In the genomic region with DNA sequence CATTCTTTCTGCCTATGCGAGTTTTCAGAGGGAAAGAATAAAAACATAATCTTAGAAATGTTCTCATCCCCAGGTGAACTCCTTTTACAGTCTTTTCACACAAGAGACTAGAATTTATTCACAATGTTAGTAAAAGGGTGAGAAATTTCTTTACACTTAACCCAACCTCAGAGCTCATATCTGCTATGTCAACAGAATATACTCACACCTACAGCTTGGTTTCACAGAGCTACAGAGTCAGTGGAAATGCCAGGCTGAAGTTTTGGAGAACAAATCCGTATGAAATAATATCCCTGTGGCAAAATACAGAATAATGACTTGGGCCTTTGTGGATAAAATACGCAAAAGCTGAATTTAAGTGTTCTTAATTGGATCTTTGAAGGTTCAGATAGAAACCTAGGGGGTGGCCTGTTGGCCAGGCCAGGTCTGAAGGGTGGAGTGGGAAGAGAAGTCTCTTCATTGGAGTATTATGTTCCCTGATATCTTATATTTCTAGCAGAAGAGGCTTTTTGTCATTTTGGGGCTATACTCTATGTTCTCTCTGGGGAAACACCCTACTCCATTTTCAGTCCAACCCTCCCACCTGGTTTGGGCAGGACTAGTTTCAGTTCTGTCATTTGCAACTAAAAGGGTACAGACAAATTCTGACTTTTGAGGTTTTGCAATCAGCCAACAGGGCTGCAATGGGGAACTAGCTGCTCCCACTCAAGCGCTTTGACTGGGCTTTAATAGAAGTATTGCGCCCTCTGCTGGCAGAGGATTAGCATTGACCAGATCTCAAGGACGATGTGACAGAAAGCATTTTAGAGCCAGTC, we compare ENCODE assay signal across 8 cellular contexts. TPM values are rescaled to one million over a fixed set of nuclear protein-coding genes. Genes with fewer than 3 reads are reported as not detected.
A peak's percentile ranks its signal among the peaks of the same experiment; 100 is the strongest.
DNase-seq lines count a peak whose midpoint lies in the region; ATAC-seq and TF ChIP-seq lines count a peak whose summit lies in the region.

No MANE protein-coding gene starts in this region.

- POLR2A ChIA-PET in GM10248 (lab: Yijun Ruan, JAX), result interaction anchor here (0.7 to 2.8 kb wide), 2 partner anchors 52 to 411 kb away, joined by 7 to 13 read pairs; no protein-coding TSS in a partner anchor

- no peak overlapping the region for H3K4me3 Mint-ChIP-seq in type B pancreatic cell

- H3K27ac Mint-ChIP-seq in type B pancreatic cell, result no peak overlapping the region

- no peak overlapping the region for H4K12ac ChIP-seq in trophoblast cell (ENCODE audit: low read depth, low read length)

- ATAC-seq in HG02571 (IDR thresholded peaks at IDR 0.05; ENCODE audit: unreplicated experiment) (peak; percentile 99), gastroesophageal sphincter (peak; percentile 90)

- TF ChIP-seq POLR2A in gastroesophageal sphincter (IDR thresholded peaks at IDR 0.05), result no peak

- H3K9me3 Mint-ChIP-seq in type B pancreatic cell, result no peaks in the 10 kb centered on the region

- H3K4ac ChIP-seq in trophoblast cell (ENCODE audit: low read depth, low read length), result no peak overlapping the region

- H3K36me3 ChIP-seq in gastroesophageal sphincter (no peaks in the 10 kb centered on the region), trophoblast cell (ENCODE audit: control insufficient read depth in 1 of 2, insufficient read depth in 2 of 2, low read length in 2 of 2) (no peaks in the 10 kb centered on the region)

- no peaks in the 10 kb centered on the region for H3K79me1 ChIP-seq in trophoblast cell (ENCODE audit: low read length)

- H3K18ac ChIP-seq in trophoblast cell (ENCODE audit: low read length), result no peak overlapping the region

- no peak overlapping the region for H2BK120ac ChIP-seq in trophoblast cell (ENCODE audit: insufficient read depth, low read length, poor library complexity)

- H3K27me3 Mint-ChIP-seq in type B pancreatic cell, result peaks cover 13% of the 10 kb centered on the region

- no peak overlapping the region for H4K8ac ChIP-seq in trophoblast cell (ENCODE audit: low read depth, low read length)

- H3K4me3 ChIP-seq in gastroesophageal sphincter, result no peak overlapping the region
- no peak overlapping the region for H3K4me3 ChIP-seq in trophoblast cell (ENCODE audit: low read depth, low read length)

- no peaks in the 10 kb centered on the region for H3K79me2 ChIP-seq in trophoblast cell (ENCODE audit: control insufficient read depth, insufficient read depth, low read length, poor library complexity)

- no peak for TF ChIP-seq EP300 in gastroesophageal sphincter (IDR thresholded peaks at IDR 0.05)

- H3K9ac ChIP-seq in trophoblast cell (ENCODE audit: low read length), result no peak overlapping the region

- H3K4me1 ChIP-seq in gastroesophageal sphincter (peaks cover 0 to 27% (median 6%) of the 10 kb centered on the region in 3 donors), trophoblast cell (ENCODE audit: control insufficient read depth in 1 of 2, insufficient read depth in 2 of 2, low read length in 2 of 2) (peaks cover 0 to 4% of the 10 kb centered on the region in 2 experiments)

- H3K23ac ChIP-seq in trophoblast cell (ENCODE audit: low read length), result no peak overlapping the region

- H2AFZ ChIP-seq in trophoblast cell (ENCODE audit: insufficient read depth, low read length, poor library complexity), result no peak overlapping the region

- no peak overlapping the region for H3K14ac ChIP-seq in trophoblast cell (ENCODE audit: low read length)

- no peak overlapping the region for H3K4me2 ChIP-seq in trophoblast cell (ENCODE audit: low read length)

- 36 to 38% methylated on average over 5 to 6 of the region's 6 CpGs for WGBS in gastroesophageal sphincter (ENCODE audit: low coverage in 1 of 2), 2 donors
- WGBS in trophoblast cell (ENCODE audit: extremely low coverage, insufficient coverage, insufficient read length), result no CpG with 5 or more reads among the region's 6 CpGs

- CTCF ChIA-PET in GM10248 (lab: Yijun Ruan, JAX), result interaction anchor here (0.6 to 9.5 kb wide), 57 partner anchors 12 to 484 kb away, joined by 3 to 137 read pairs (median 5); partner anchors contain the start of genes APLF, FBXO48, PLEK and PPP3R1

- TF ChIP-seq CTCF in GM10248 (IDR thresholded peaks at IDR 0.05; ENCODE audit: control extremely low read depth, extremely low read depth, low read depth, missing control alignments) (peak; percentile 82), gastroesophageal sphincter (IDR thresholded peaks at IDR 0.05) (peak; percentile 86 to 94 (median 92)), type B pancreatic cell (conservative IDR thresholded peaks at IDR 0.05) (peak; percentile 94)

- H3K36me3 Mint-ChIP-seq in type B pancreatic cell, result no peaks in the 10 kb centered on the region

- H3K27me3 ChIP-seq in gastroesophageal sphincter (no peaks in the 10 kb centered on the region), trophoblast cell (ENCODE audit: insufficient read depth, low read length) (no peaks in the 10 kb centered on the region)

- H3K27ac ChIP-seq in gastroesophageal sphincter, result peak overlapping the region in 3 of 4 donors; percentile 23 to 54 (median 30)
- no peak overlapping the region for H3K27ac ChIP-seq in trophoblast cell (ENCODE audit: low read depth, low read length)

- H4K91ac ChIP-seq in trophoblast cell (ENCODE audit: low read depth, low read length), result no peak overlapping the region

- DNase-seq in GM10248 (ENCODE audit: extremely low spot score) (peak; percentile 78), NAMALWA (ENCODE audit: low spot score) (peak; percentile 99), SIG-M5 treated with dmso at 0.1 percent for 504 hours (lab: John Stamatoyannopoulos, UW; ENCODE audit: unreplicated experiment) (peak; percentile 99), trophoblast cell (peak; percentile 72 to 93), type B pancreatic cell (ENCODE audit: extremely low spot score, unreplicated experiment) (no peak)
- DNase-seq in activated effector memory CD4-positive, alpha-beta T cell treated with anti-CD3 and anti-CD28 coated beads, Interleukin-2, amount 50 U/mL, for 16 hours, result peak; percentile 92

- no peaks in the 10 kb centered on the region for H3K9me3 ChIP-seq in gastroesophageal sphincter
- H3K9me3 ChIP-seq in trophoblast cell (ENCODE audit: insufficient read depth, low read depth, low read length), result no peaks in the 10 kb centered on the region

- no peak overlapping the region for H2AK5ac ChIP-seq in trophoblast cell (ENCODE audit: low read length)

- peaks cover 8% of the 10 kb centered on the region for H3K4me1 Mint-ChIP-seq in type B pancreatic cell (ENCODE audit: unreplicated experiment)

- H2BK5ac ChIP-seq in trophoblast cell (ENCODE audit: low read depth, low read length, poor library complexity), result no peak overlapping the region

- no peak overlapping the region for H2BK12ac ChIP-seq in trophoblast cell (ENCODE audit: low read length)

RNA-seq across cellular contexts. Expression of gene FBXO48, which starts 25.7 kb away (rescaled TPM):
- total RNA-seq in gastroesophageal sphincter (1 to 10 TPM in 1 of 4 donors, under 1 TPM in 3; 0.35 to 1.2 (median 0.62) TPM), type B pancreatic cell (ENCODE audit: low replicate concordance) (1.00 and 2.0 TPM in 2 replicates)
- polyA plus RNA-seq in trophoblast cell (2013), result 0.82 and 0.83 TPM in 2 replicates

RNA-seq across cellular contexts. Expression of gene APLF, which starts 26.0 kb away (rescaled TPM):
- total RNA-seq in gastroesophageal sphincter (10 to 100 TPM in 2 of 4 donors, 1 to 10 TPM in 2; 5.5 to 12.0 (median 10.4) TPM), type B pancreatic cell (ENCODE audit: low replicate concordance) (3.8 and 6.2 TPM in 2 replicates)
- 1.8 TPM in 2 replicates for polyA plus RNA-seq in trophoblast cell (2013)
